ENCODE assay signal across 1 cellular context in the genomic region with DNA sequence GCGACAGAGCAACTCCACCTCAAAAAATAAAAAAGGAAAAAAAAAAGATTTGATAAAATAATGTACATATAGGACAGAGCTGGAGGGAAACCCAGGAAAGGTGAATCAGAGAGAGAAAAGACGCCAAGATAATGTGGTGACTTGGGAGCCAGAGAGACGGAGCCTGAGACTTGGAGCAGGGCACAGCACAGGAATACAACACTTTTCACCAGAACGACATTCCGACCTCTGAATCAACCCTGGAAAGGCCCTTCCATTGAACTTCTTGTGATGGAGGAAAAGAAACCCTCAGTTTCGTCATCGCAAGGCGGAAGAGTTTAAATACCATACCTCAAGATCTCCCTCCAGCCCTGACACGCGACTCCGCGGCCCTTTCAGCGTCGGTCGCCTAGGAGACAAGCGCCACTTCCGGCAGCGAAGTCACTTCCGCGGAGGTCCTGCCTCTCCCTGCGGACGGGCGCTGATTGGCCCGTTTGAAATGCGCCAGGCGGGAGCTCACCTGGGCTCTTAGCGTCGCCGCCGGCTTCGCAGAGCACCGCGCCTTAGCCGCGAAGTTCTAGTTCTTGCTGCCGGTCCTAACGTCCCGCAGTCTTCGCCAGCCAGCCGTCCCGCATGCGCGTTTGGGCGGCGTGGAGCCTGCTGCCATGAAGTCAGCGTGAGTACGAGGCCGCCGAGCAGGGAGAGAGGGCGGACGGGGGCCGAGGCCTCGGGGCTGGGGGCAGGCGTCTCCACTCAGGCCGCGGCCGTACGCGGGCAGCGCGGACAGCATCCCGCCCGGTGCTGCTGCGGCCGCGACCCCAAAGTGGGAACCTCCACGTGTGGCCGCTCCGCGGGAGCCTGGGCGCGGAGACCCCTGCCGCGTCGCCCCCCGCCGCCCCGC.
TF ChIP-seq lines count a peak whose summit lies in the region.

A gene (plus strand): TSS at position 528 of the 880 bp plus-strand sequence. CDS start 117 bp downstream, at position 645.

TF ChIP-seq in HEK293, 187 proteins besides CTCF, POLR2A, EP300 and RAD21 (continued from another document and continues in another):
- TF ChIP-seq, protein P1, sequence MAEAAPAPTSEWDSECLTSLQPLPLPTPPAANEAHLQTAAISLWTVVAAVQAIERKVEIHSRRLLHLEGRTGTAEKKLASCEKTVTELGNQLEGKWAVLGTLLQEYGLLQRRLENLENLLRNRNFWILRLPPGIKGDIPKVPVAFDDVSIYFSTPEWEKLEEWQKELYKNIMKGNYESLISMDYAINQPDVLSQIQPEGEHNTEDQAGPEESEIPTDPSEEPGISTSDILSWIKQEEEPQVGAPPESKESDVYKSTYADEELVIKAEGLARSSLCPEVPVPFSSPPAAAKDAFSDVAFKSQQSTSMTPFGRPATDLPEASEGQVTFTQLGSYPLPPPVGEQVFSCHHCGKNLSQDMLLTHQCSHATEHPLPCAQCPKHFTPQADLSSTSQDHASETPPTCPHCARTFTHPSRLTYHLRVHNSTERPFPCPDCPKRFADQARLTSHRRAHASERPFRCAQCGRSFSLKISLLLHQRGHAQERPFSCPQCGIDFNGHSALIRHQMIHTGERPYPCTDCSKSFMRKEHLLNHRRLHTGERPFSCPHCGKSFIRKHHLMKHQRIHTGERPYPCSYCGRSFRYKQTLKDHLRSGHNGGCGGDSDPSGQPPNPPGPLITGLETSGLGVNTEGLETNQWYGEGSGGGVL (tag by site-specific recombination; IDR thresholded peaks at IDR 0.05): peak; percentile 57; the same call in 1 of the 2 replicates
- TF ChIP-seq ZNF677 (tag by site-specific recombination; IDR thresholded peaks at IDR 0.05): no peak
- TF ChIP-seq ZNF747 (tag by site-specific recombination; IDR thresholded peaks at IDR 0.05): no peak
- peak; percentile 18; the same call in 1 of the 2 replicates for TF ChIP-seq ZNF843 (tag by site-specific recombination; IDR thresholded peaks at IDR 0.05)
- peak; percentile 87 for TF ChIP-seq ZXDB (tag by site-specific recombination; IDR thresholded peaks at IDR 0.05)
- no peak for TF ChIP-seq ZNF621 (tag by site-specific recombination; IDR thresholded peaks at IDR 0.05)
- TF ChIP-seq RBAK (tag by site-specific recombination; IDR thresholded peaks at IDR 0.05): no peak
- TF ChIP-seq, protein P2, sequence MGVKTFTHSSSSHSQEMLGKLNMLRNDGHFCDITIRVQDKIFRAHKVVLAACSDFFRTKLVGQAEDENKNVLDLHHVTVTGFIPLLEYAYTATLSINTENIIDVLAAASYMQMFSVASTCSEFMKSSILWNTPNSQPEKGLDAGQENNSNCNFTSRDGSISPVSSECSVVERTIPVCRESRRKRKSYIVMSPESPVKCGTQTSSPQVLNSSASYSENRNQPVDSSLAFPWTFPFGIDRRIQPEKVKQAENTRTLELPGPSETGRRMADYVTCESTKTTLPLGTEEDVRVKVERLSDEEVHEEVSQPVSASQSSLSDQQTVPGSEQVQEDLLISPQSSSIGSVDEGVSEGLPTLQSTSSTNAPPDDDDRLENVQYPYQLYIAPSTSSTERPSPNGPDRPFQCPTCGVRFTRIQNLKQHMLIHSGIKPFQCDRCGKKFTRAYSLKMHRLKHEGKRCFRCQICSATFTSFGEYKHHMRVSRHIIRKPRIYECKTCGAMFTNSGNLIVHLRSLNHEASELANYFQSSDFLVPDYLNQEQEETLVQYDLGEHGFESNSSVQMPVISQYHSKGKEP (tag by site-specific recombination; IDR thresholded peaks at IDR 0.05): no peak
- TF ChIP-seq ZNF624 (tag by site-specific recombination; IDR thresholded peaks at IDR 0.05): no peak
- TF ChIP-seq FEZF1 (tag by site-specific recombination; IDR thresholded peaks at IDR 0.05): peak; percentile 93
- TF ChIP-seq KLF7 (tag by site-specific recombination; IDR thresholded peaks at IDR 0.05; ENCODE audit: borderline replicate concordance): peak; percentile 67; the same call in 1 of the 2 replicates
- TF ChIP-seq, protein P3, sequence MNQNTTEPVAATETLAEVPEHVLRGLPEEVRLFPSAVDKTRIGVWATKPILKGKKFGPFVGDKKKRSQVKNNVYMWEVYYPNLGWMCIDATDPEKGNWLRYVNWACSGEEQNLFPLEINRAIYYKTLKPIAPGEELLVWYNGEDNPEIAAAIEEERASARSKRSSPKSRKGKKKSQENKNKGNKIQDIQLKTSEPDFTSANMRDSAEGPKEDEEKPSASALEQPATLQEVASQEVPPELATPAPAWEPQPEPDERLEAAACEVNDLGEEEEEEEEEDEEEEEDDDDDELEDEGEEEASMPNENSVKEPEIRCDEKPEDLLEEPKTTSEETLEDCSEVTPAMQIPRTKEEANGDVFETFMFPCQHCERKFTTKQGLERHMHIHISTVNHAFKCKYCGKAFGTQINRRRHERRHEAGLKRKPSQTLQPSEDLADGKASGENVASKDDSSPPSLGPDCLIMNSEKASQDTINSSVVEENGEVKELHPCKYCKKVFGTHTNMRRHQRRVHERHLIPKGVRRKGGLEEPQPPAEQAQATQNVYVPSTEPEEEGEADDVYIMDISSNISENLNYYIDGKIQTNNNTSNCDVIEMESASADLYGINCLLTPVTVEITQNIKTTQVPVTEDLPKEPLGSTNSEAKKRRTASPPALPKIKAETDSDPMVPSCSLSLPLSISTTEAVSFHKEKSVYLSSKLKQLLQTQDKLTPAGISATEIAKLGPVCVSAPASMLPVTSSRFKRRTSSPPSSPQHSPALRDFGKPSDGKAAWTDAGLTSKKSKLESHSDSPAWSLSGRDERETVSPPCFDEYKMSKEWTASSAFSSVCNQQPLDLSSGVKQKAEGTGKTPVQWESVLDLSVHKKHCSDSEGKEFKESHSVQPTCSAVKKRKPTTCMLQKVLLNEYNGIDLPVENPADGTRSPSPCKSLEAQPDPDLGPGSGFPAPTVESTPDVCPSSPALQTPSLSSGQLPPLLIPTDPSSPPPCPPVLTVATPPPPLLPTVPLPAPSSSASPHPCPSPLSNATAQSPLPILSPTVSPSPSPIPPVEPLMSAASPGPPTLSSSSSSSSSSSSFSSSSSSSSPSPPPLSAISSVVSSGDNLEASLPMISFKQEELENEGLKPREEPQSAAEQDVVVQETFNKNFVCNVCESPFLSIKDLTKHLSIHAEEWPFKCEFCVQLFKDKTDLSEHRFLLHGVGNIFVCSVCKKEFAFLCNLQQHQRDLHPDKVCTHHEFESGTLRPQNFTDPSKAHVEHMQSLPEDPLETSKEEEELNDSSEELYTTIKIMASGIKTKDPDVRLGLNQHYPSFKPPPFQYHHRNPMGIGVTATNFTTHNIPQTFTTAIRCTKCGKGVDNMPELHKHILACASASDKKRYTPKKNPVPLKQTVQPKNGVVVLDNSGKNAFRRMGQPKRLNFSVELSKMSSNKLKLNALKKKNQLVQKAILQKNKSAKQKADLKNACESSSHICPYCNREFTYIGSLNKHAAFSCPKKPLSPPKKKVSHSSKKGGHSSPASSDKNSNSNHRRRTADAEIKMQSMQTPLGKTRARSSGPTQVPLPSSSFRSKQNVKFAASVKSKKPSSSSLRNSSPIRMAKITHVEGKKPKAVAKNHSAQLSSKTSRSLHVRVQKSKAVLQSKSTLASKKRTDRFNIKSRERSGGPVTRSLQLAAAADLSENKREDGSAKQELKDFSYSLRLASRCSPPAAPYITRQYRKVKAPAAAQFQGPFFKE (tag by site-specific recombination; IDR thresholded peaks at IDR 0.05; ENCODE audit: borderline replicate concordance): no peak
- no peak for TF ChIP-seq GFI1B (tag by site-specific recombination; IDR thresholded peaks at IDR 0.05)
- no peak for TF ChIP-seq OSR2 (tag by site-specific recombination; IDR thresholded peaks at IDR 0.05)
- TF ChIP-seq WT1 (tag by site-specific recombination; IDR thresholded peaks at IDR 0.05): peak; percentile 38; the same call in 1 of the 2 replicates
- TF ChIP-seq ZNF37A (tag by site-specific recombination; IDR thresholded peaks at IDR 0.05): no peak
- peak; percentile 13; the same call in 1 of the 2 replicates for TF ChIP-seq TRIM28 (IDR thresholded peaks at IDR 0.05; ENCODE audit: borderline replicate concordance, low read length)
- TF ChIP-seq, protein P4, sequence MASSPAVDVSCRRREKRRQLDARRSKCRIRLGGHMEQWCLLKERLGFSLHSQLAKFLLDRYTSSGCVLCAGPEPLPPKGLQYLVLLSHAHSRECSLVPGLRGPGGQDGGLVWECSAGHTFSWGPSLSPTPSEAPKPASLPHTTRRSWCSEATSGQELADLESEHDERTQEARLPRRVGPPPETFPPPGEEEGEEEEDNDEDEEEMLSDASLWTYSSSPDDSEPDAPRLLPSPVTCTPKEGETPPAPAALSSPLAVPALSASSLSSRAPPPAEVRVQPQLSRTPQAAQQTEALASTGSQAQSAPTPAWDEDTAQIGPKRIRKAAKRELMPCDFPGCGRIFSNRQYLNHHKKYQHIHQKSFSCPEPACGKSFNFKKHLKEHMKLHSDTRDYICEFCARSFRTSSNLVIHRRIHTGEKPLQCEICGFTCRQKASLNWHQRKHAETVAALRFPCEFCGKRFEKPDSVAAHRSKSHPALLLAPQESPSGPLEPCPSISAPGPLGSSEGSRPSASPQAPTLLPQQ (tag by site-specific recombination; IDR thresholded peaks at IDR 0.05): peak; percentile 78; the same call in 1 of the 2 replicates
- TF ChIP-seq ZNF549 (tag by site-specific recombination; IDR thresholded peaks at IDR 0.05): no peak
- TF ChIP-seq KLF10 (tag by site-specific recombination; IDR thresholded peaks at IDR 0.05): peak; percentile 86
- no peak for TF ChIP-seq ZNF214 (tag by site-specific recombination; IDR thresholded peaks at IDR 0.05; ENCODE audit: borderline replicate concordance)
- TF ChIP-seq IKZF3 (tag by site-specific recombination; IDR thresholded peaks at IDR 0.05): no peak
- TF ChIP-seq HOXD13 (CRISPR knock-in tag; IDR thresholded peaks at IDR 0.05; ENCODE audit: borderline replicate concordance): 0 out of 2 replicates have a peak, but pooled peaks have one; percentile 10
- TF ChIP-seq ZNF610 (tag by site-specific recombination; IDR thresholded peaks at IDR 0.05; ENCODE audit: borderline replicate concordance): peak; percentile 82
- TF ChIP-seq ZNF155 (tag by site-specific recombination; IDR thresholded peaks at IDR 0.05): no peak
- no peak for TF ChIP-seq YY2 (tag by site-specific recombination; IDR thresholded peaks at IDR 0.05)
- no peak for TF ChIP-seq ZNF548 (tag by site-specific recombination; IDR thresholded peaks at IDR 0.05)
- TF ChIP-seq, protein P5, sequence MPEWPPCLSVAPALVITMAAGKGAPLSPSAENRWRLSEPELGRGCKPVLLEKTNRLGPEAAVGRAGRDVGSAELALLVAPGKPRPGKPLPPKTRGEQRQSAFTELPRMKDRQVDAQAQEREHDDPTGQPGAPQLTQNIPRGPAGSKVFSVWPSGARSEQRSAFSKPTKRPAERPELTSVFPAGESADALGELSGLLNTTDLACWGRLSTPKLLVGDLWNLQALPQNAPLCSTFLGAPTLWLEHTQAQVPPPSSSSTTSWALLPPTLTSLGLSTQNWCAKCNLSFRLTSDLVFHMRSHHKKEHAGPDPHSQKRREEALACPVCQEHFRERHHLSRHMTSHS (tag by site-specific recombination; IDR thresholded peaks at IDR 0.05): no peak
- TF ChIP-seq ZNF292 (tag by site-specific recombination; IDR thresholded peaks at IDR 0.05; ENCODE audit: borderline replicate concordance, low read depth): no peak
- TF ChIP-seq ZNF311 (tag by site-specific recombination; IDR thresholded peaks at IDR 0.05; ENCODE audit: borderline replicate concordance): no peak
- peak; percentile 80 for TF ChIP-seq KLF8 (tag by site-specific recombination; IDR thresholded peaks at IDR 0.05)
- TF ChIP-seq ZNF707 (tag by site-specific recombination; IDR thresholded peaks at IDR 0.05): no peak
- no peak for TF ChIP-seq ZNF138 (tag by site-specific recombination; IDR thresholded peaks at IDR 0.05; ENCODE audit: borderline replicate concordance)
- TF ChIP-seq ZNF211 (tag by site-specific recombination; IDR thresholded peaks at IDR 0.05; ENCODE audit: low read depth): no peak
- TF ChIP-seq ZNF544 (tag by site-specific recombination; IDR thresholded peaks at IDR 0.05): no peak
- TF ChIP-seq, protein P6, sequence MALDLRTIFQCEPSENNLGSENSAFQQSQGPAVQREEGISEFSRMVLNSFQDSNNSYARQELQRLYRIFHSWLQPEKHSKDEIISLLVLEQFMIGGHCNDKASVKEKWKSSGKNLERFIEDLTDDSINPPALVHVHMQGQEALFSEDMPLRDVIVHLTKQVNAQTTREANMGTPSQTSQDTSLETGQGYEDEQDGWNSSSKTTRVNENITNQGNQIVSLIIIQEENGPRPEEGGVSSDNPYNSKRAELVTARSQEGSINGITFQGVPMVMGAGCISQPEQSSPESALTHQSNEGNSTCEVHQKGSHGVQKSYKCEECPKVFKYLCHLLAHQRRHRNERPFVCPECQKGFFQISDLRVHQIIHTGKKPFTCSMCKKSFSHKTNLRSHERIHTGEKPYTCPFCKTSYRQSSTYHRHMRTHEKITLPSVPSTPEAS (tag by site-specific recombination; IDR thresholded peaks at IDR 0.05): 0 out of 2 replicates have a peak, but pooled peaks have one; percentile 16
- TF ChIP-seq ZNF274 (IDR thresholded peaks at IDR 0.05; ENCODE audit: low read length): no peak
- TF ChIP-seq ZNF274 (tag by site-specific recombination; IDR thresholded peaks at IDR 0.05; ENCODE audit: borderline replicate concordance): no peak
- TF ChIP-seq, protein P7, sequence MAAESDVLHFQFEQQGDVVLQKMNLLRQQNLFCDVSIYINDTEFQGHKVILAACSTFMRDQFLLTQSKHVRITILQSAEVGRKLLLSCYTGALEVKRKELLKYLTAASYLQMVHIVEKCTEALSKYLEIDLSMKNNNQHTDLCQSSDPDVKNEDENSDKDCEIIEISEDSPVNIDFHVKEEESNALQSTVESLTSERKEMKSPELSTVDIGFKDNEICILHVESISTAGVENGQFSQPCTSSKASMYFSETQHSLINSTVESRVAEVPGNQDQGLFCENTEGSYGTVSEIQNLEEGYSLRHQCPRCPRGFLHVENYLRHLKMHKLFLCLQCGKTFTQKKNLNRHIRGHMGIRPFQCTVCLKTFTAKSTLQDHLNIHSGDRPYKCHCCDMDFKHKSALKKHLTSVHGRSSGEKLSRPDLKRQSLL (tag by site-specific recombination; IDR thresholded peaks at IDR 0.05): no peak
- TF ChIP-seq ZNF596 (tag by site-specific recombination; IDR thresholded peaks at IDR 0.05): no peak; the same call in 1 of the 2 replicates
- TF ChIP-seq ZNF664 (tag by site-specific recombination; IDR thresholded peaks at IDR 0.05): no peak
- peak; percentile 96 for TF ChIP-seq ZNF335 (tag by site-specific recombination; conservative IDR thresholded peaks at IDR 0.05)
- 0 out of 2 replicates have a peak, but pooled peaks have one; percentile 4 for TF ChIP-seq ZSCAN23 (tag by site-specific recombination; IDR thresholded peaks at IDR 0.05)
- TF ChIP-seq ZNF776 (tag by site-specific recombination; IDR thresholded peaks at IDR 0.05; ENCODE audit: borderline replicate concordance): no peak
- no peak; the same call in 1 of the 2 replicates for TF ChIP-seq HOXC10 (CRISPR knock-in tag; IDR thresholded peaks at IDR 0.05)
- no peak; the same call in 1 of the 2 replicates for TF ChIP-seq ZNF266 (tag by site-specific recombination; IDR thresholded peaks at IDR 0.05; ENCODE audit: low read depth)
- peak; percentile 10; the same call in 1 of the 2 replicates for TF ChIP-seq ZBTB8A (tag by site-specific recombination; IDR thresholded peaks at IDR 0.05)
- TF ChIP-seq OVOL3 (tag by site-specific recombination; IDR thresholded peaks at IDR 0.05): 0 out of 2 replicates have a peak, but pooled peaks have one; percentile 28
- TF ChIP-seq BCL11B (tag by site-specific recombination; IDR thresholded peaks at IDR 0.05; ENCODE audit: low read depth): no peak
- no peak for TF ChIP-seq ZNF223 (tag by site-specific recombination; IDR thresholded peaks at IDR 0.05)
- no peak for TF ChIP-seq ZNF239 (tag by site-specific recombination; IDR thresholded peaks at IDR 0.05)
- TF ChIP-seq ZNF837 (tag by site-specific recombination; IDR thresholded peaks at IDR 0.05): no peak
- peak; percentile 85; the same call in 1 of the 2 replicates for TF ChIP-seq ZNF76 (tag by site-specific recombination; IDR thresholded peaks at IDR 0.05; ENCODE audit: borderline replicate concordance, low read depth)
